Comparison of ENCODE assay signal across 1 cellular context in the genomic region with DNA sequence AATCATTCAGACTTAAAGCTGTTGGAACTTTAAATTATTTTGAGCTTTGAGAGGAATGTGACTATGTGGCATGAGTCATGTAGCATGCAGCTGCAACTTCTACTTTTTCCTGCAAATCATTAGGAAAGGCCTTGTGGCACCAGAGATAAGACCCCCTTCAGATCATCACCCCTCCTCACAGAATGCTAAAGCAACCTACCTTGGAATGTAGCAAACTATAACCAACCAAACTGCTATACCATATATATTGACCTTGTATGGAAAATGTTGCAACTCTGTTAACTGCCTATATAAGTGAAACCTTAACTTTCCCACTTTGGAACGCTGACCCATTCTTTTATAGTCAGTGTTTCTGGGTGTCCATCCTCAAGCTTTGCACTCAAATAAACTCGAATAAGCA.
TF ChIP-seq lines count a peak whose summit lies in the region.

No MANE protein-coding gene starts in this region.

TF ChIP-seq in K562, 482 proteins besides CTCF, POLR2A, EP300 and RAD21 (continued from another document):
- TF ChIP-seq ATF7 (IDR thresholded peaks at IDR 0.05) = 0 out of 2 replicates have a peak, but pooled peaks have one; percentile 22
- no peak for TF ChIP-seq HNRNPL (IDR thresholded peaks at IDR 0.05; ENCODE audit: low read depth, low read length)
- peak in 1 of 2 experiments; percentile 14; a peak in 1 of 4 replicates for TF ChIP-seq RCOR1 (IDR thresholded peaks at IDR 0.05; ENCODE audit: borderline replicate concordance in 1 of 2, low read depth in 2 of 2, low read length in 2 of 2)
- TF ChIP-seq UBTF (IDR thresholded peaks at IDR 0.05; ENCODE audit: borderline replicate concordance in 1 of 2, low read depth in 2 of 2, low read length in 2 of 2) = no peak
- no peak for TF ChIP-seq CTCFL (IDR thresholded peaks at IDR 0.05; ENCODE audit: borderline replicate concordance, insufficient read depth, low read depth, low read length, poor library complexity, severe bottlenecking)
- no peak for TF ChIP-seq NR1H2 (CRISPR knock-in tag; IDR thresholded peaks at IDR 0.05)
- peak; percentile 68; the same call in 1 of the 2 replicates for TF ChIP-seq STAT5A (IDR thresholded peaks at IDR 0.05; ENCODE audit: borderline replicate concordance, low read length)
- TF ChIP-seq, protein P1, sequence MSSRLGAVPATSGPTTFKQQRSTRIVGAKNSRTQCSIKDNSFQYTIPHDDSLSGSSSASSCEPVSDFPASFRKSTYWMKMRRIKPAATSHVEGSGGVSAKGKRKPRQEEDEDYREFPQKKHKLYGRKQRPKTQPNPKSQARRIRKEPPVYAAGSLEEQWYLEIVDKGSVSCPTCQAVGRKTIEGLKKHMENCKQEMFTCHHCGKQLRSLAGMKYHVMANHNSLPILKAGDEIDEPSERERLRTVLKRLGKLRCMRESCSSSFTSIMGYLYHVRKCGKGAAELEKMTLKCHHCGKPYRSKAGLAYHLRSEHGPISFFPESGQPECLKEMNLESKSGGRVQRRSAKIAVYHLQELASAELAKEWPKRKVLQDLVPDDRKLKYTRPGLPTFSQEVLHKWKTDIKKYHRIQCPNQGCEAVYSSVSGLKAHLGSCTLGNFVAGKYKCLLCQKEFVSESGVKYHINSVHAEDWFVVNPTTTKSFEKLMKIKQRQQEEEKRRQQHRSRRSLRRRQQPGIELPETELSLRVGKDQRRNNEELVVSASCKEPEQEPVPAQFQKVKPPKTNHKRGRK (tag; IDR thresholded peaks at IDR 0.05) = no peak
- no peak for TF ChIP-seq SREBF2 (CRISPR knock-in tag; IDR thresholded peaks at IDR 0.05)
- TF ChIP-seq TCF3 (CRISPR knock-in tag; IDR thresholded peaks at IDR 0.05) = peak; percentile 88
- no peak for TF ChIP-seq PHF8 (IDR thresholded peaks at IDR 0.05; ENCODE audit: borderline replicate concordance, low read length)
- TF ChIP-seq SOX6 (IDR thresholded peaks at IDR 0.05) = 0 out of 2 replicates have a peak, but pooled peaks have one; percentile 19
- TF ChIP-seq ZC3H4 (CRISPR knock-in tag; IDR thresholded peaks at IDR 0.05; ENCODE audit: borderline replicate concordance) = no peak
- TF ChIP-seq MTA2 (IDR thresholded peaks at IDR 0.05; ENCODE audit: low read depth) = peak; percentile 65
- TF ChIP-seq RFX1 (IDR thresholded peaks at IDR 0.05) = no peak
- no peak for TF ChIP-seq MYNN (IDR thresholded peaks at IDR 0.05)
- no peak for TF ChIP-seq MYNN (CRISPR knock-in tag; IDR thresholded peaks at IDR 0.05)
- TF ChIP-seq, protein P2, sequence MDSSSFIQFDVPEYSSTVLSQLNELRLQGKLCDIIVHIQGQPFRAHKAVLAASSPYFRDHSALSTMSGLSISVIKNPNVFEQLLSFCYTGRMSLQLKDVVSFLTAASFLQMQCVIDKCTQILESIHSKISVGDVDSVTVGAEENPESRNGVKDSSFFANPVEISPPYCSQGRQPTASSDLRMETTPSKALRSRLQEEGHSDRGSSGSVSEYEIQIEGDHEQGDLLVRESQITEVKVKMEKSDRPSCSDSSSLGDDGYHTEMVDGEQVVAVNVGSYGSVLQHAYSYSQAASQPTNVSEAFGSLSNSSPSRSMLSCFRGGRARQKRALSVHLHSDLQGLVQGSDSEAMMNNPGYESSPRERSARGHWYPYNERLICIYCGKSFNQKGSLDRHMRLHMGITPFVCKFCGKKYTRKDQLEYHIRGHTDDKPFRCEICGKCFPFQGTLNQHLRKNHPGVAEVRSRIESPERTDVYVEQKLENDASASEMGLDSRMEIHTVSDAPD (CRISPR knock-in tag; IDR thresholded peaks at IDR 0.05) = no peak
- peak; percentile 21; the same call in 1 of the 2 replicates for TF ChIP-seq BHLHE40 (IDR thresholded peaks at IDR 0.05; ENCODE audit: low read length)
- peak; percentile 31 for TF ChIP-seq CCNT2 (IDR thresholded peaks at IDR 0.05; ENCODE audit: borderline replicate concordance, extremely low read depth, insufficient read length, low read depth, low read length)
